8 cellular contexts compared by ENCODE assay signal in the genomic region with DNA sequence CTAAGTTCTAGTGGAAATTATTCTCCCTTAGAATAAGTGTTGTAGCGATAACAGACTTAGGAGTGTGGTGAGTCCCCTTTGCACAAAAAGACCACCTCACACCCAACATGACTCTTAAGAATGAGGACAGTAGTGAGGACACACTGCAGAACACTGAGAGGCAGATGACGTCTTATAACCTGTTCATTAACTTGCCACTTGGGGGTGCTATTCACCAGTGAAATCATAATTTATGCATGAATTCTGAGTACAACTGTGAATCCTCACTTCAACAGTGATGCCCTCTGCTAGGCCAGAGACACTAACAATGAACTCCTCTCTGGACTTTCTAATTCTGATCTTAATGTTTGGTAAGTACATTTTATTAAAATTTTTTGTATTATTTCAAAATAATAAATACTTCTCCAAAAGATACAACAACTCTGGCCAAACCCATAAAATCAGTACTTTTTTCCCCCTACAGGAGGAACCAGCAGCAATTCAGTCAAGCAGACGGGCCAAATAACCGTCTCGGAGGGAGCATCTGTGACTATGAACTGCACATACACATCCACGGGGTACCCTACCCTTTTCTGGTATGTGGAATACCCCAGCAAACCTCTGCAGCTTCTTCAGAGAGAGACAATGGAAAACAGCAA.
DNase-seq lines count a peak whose midpoint lies in the region; ATAC-seq and TF ChIP-seq lines count a peak whose summit lies in the region.

No MANE protein-coding gene starts in this region.

- WGBS in heart right ventricle, 2 donors: 53 to 56% methylated on average over 6 of the region's 6 CpGs

- H3K36me3 ChIP-seq in HCT116 (ENCODE audit: control insufficient read depth in 1 of 2, insufficient read depth in 2 of 2, low read length in 2 of 2) (no peaks in the 10 kb centered on the region), heart right ventricle (no peaks in the 10 kb centered on the region)

- H3K9me2 ChIP-seq in HCT116 (ENCODE audit: insufficient read depth): no peaks in the 10 kb centered on the region

- no peak overlapping the region for H3K27ac Mint-ChIP-seq in activated T-cell treated with anti-CD3 and anti-CD28 coated beads, Interleukin-2, amount 50 U/mL, for 72 hours
- H3K27ac Mint-ChIP-seq in activated CD8-positive, alpha-beta T cell treated with anti-CD3 and anti-CD28 coated beads, Interleukin-2, amount 10 ng/mL, durations not matched to agents 7 days and 5 days: peak overlapping the region; percentile 60

- no peaks in the 10 kb centered on the region for H3K79me2 ChIP-seq in HCT116 (ENCODE audit: insufficient read depth, low read length)

- ATAC-seq in activated T-cell treated with anti-CD3 and anti-CD28 coated beads, Interleukin-2, amount 50 U/mL, for 72 hours (replicated peaks in 1 of 2): peak; percentile 47 to 54
- ATAC-seq in HCT116 (peak; percentile 95), heart right ventricle (peak in 6 of 8 donors; percentile 63 to 76 (median 70)), sciatic nerve (peak; percentile 74), HG02981 (IDR thresholded peaks at IDR 0.05; ENCODE audit: unreplicated experiment) (no peak)
- no peak for ATAC-seq in activated CD8-positive, alpha-beta T cell treated with anti-CD3 and anti-CD28 coated beads, Interleukin-2, amount 10 ng/mL, durations not matched to agents 7 days and 5 days

- intact Hi-C loops in HCT116 (cut with micrococcal nuclease): loop anchor here (2.0 kb wide), 1 partner anchor 158 kb away; no protein-coding TSS in a partner anchor
- intact Hi-C loops in heart right ventricle (cut with DNase I): loop anchor here in 1 of 10 donors (10.0 kb wide), 1 partner anchor 150 kb away; no protein-coding TSS in a partner anchor
- intact Hi-C loops in sciatic nerve (cut with DNase I): no loop called here

- no peak overlapping the region for H3K4me2 ChIP-seq in HCT116 (ENCODE audit: low read length)

- DNase-seq in activated T-cell treated with anti-CD3 and anti-CD28 coated beads, Interleukin-2, amount 50 U/mL, for 72 hours: no peak
- DNase-seq in activated T-cell treated with anti-CD3 and anti-CD28 coated beads, Interleukin-2, amount 50 U/mL, for 1 hour: no peak
- DNase-seq in HCT116 (ENCODE audit: low read depth, low spot score): peak; percentile 60
- DNase-seq in NCI-H2029 (lab: John Stamatoyannopoulos, UW): peak; percentile 13
- DNase-seq in activated CD8-positive, alpha-beta T cell treated with anti-CD3 and anti-CD28 coated beads, Interleukin-2, amount 10 ng/mL, durations not matched to agents 7 days and 5 days: no peak
- peak in 1 of 2 donors; percentile 29 for DNase-seq in heart right ventricle
- DNase-seq in sciatic nerve (ENCODE audit: low spot score): no peak

- H3K4me1 Mint-ChIP-seq in activated T-cell treated with anti-CD3 and anti-CD28 coated beads, Interleukin-2, amount 50 U/mL, for 72 hours (ENCODE audit: low read depth): no peaks in the 10 kb centered on the region
- no peaks in the 10 kb centered on the region for H3K4me1 Mint-ChIP-seq in activated CD8-positive, alpha-beta T cell treated with anti-CD3 and anti-CD28 coated beads, Interleukin-2, amount 10 ng/mL, durations not matched to agents 7 days and 5 days (ENCODE audit: low read depth)

- no peak overlapping the region for H2AFZ ChIP-seq in HCT116 (ENCODE audit: low read depth, low read length, poor library complexity, severe bottlenecking)

- H3K4me3 ChIP-seq in HCT116 (replicated peaks in 1 of 2; ENCODE audit: low read depth in 1 of 2, low read length in 2 of 2) (no peak overlapping the region), heart right ventricle (no peak overlapping the region)

- H3K36me3 Mint-ChIP-seq in activated T-cell treated with anti-CD3 and anti-CD28 coated beads, Interleukin-2, amount 50 U/mL, for 72 hours (ENCODE audit: insufficient read depth in 2 of 2): no peaks in the 10 kb centered on the region
- H3K36me3 Mint-ChIP-seq in activated CD8-positive, alpha-beta T cell treated with anti-CD3 and anti-CD28 coated beads, Interleukin-2, amount 10 ng/mL, durations not matched to agents 7 days and 5 days (ENCODE audit: low read depth): no peaks in the 10 kb centered on the region

- no peak overlapping the region for H3K9ac ChIP-seq in HCT116 (ENCODE audit: low read length)

- no peak overlapping the region for H3K27ac ChIP-seq in HCT116 (ENCODE audit: low read depth, low read length)
- no peak overlapping the region for H3K27ac ChIP-seq in heart right ventricle

- TF ChIP-seq RAD21 in HCT116 (IDR thresholded peaks at IDR 0.05; ENCODE audit: low read depth): peak; percentile 68

- BruUV-seq in HCT116 (replicated peaks; lab: Mats Ljungman, UMichigan): no TSS peak

- peaks cover 52% of the 10 kb centered on the region for H3K27me3 ChIP-seq in HCT116 (ENCODE audit: insufficient read depth, low read length)
- H3K27me3 ChIP-seq in heart right ventricle: peaks cover 0 to 9% (median 0%) of the 10 kb centered on the region in 7 donors

- H3K27me3 Mint-ChIP-seq in activated T-cell treated with anti-CD3 and anti-CD28 coated beads, Interleukin-2, amount 50 U/mL, for 72 hours (ENCODE audit: low read depth): no peaks in the 10 kb centered on the region
- H3K27me3 Mint-ChIP-seq in activated CD8-positive, alpha-beta T cell treated with anti-CD3 and anti-CD28 coated beads, Interleukin-2, amount 10 ng/mL, durations not matched to agents 7 days and 5 days (ENCODE audit: low read depth): no peaks in the 10 kb centered on the region

- H3K4me1 ChIP-seq in HCT116 (ENCODE audit: control insufficient read depth in 1 of 2, insufficient read depth in 2 of 2, low read length in 2 of 2) (no peaks in the 10 kb centered on the region), heart right ventricle (no peaks in the 10 kb centered on the region)

- H3K4me3 Mint-ChIP-seq in activated T-cell treated with anti-CD3 and anti-CD28 coated beads, Interleukin-2, amount 50 U/mL, for 72 hours: peak overlapping the region; percentile 52 to 66
- H3K4me3 Mint-ChIP-seq in activated CD8-positive, alpha-beta T cell treated with anti-CD3 and anti-CD28 coated beads, Interleukin-2, amount 10 ng/mL, durations not matched to agents 7 days and 5 days: no peak overlapping the region

- H3K9me3 Mint-ChIP-seq in activated T-cell treated with anti-CD3 and anti-CD28 coated beads, Interleukin-2, amount 50 U/mL, for 72 hours: no peaks in the 10 kb centered on the region
- no peaks in the 10 kb centered on the region for H3K9me3 Mint-ChIP-seq in activated CD8-positive, alpha-beta T cell treated with anti-CD3 and anti-CD28 coated beads, Interleukin-2, amount 10 ng/mL, durations not matched to agents 7 days and 5 days (ENCODE audit: insufficient read depth)

- CTCF ChIA-PET in HCT116 (lab: Charles Lee): interaction anchor here (1.0 to 2.4 kb wide), 3 partner anchors 60 to 245 kb away, joined by 3 to 19 read pairs (median 6); no protein-coding TSS in a partner anchor
- CTCF ChIA-PET in activated CD8-positive, alpha-beta T cell treated with anti-CD3 and anti-CD28 coated beads, Interleukin-2, amount 10 ng/mL, durations not matched to agents 7 days and 5 days (lab: Charles Lee): no interaction called here

- POLR2A ChIA-PET in HCT116 (lab: Charles Lee): no interaction called here
- POLR2A ChIA-PET in activated CD8-positive, alpha-beta T cell treated with anti-CD3 and anti-CD28 coated beads, Interleukin-2, amount 10 ng/mL, durations not matched to agents 7 days and 5 days (lab: Charles Lee): no interaction called here

- peak; percentile 44 to 82 (median 61); a peak in 5 of 6 replicates for TF ChIP-seq CTCF in HCT116 (IDR thresholded peaks at IDR 0.05 in 2 of 3, conservative IDR thresholded peaks at IDR 0.05 in 1 of 3; ENCODE audit: borderline replicate concordance in 1 of 3, insufficient read depth in 1 of 3, low read depth in 2 of 3, low read length in 2 of 3)
- TF ChIP-seq CTCF in heart right ventricle (IDR thresholded peaks at IDR 0.05): peak; percentile 32 to 82 (median 69)

- TF ChIP-seq POLR2A in HCT116 (IDR thresholded peaks at IDR 0.05; ENCODE audit: borderline replicate concordance, extremely low read depth, insufficient read depth, insufficient read length): no peak

- RAD21 ChIA-PET in HCT116 (lab: Charles Lee; ENCODE audit: low non-redundant PET in 1 of 2, low total read pairs in 2 of 2, uncharacterized antibody in 2 of 2, unreplicated experiment in 2 of 2): no interaction called here

- H4K20me1 ChIP-seq in HCT116 (ENCODE audit: insufficient read depth): no peaks in the 10 kb centered on the region

- H3K9me3 ChIP-seq in HCT116 (ENCODE audit: control insufficient read depth in 1 of 2, insufficient read depth in 1 of 2, low read depth in 1 of 2, low read length in 2 of 2): no peaks in the 10 kb centered on the region
- H3K9me3 ChIP-seq in heart right ventricle: no peaks in the 10 kb centered on the region

TF ChIP-seq in HCT116, 20 proteins besides CTCF, POLR2A, EP300 and RAD21 (continues in another document):
- TF ChIP-seq, protein P1, sequence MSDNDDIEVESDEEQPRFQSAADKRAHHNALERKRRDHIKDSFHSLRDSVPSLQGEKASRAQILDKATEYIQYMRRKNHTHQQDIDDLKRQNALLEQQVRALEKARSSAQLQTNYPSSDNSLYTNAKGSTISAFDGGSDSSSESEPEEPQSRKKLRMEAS (IDR thresholded peaks at IDR 0.05): no peak
- TF ChIP-seq YY1 (IDR thresholded peaks at IDR 0.05; ENCODE audit: extremely low read depth, insufficient replicate concordance, low read depth, low read length) (no peak), ZFX (IDR thresholded peaks at IDR 0.05) (no peak), ELF1 (IDR thresholded peaks at IDR 0.05; ENCODE audit: borderline replicate concordance, low read depth) (no peak), TCF7L2 (IDR thresholded peaks at IDR 0.05; ENCODE audit: borderline replicate concordance, extremely low read depth, insufficient read depth, insufficient read length) (no peak), EZH2 (IDR thresholded peaks at IDR 0.05) (no peak), EGR1 (IDR thresholded peaks at IDR 0.05; ENCODE audit: low read depth) (no peak), CBX3 (IDR thresholded peaks at IDR 0.05; ENCODE audit: low read depth) (no peak), ZNF274 (IDR thresholded peaks at IDR 0.05; ENCODE audit: low read depth, low read length) (no peak), CEBPB (IDR thresholded peaks at IDR 0.05; ENCODE audit: low read depth) (no peak), SRF (IDR thresholded peaks at IDR 0.05; ENCODE audit: low read depth) (no peak)
- TF ChIP-seq, protein P2, sequence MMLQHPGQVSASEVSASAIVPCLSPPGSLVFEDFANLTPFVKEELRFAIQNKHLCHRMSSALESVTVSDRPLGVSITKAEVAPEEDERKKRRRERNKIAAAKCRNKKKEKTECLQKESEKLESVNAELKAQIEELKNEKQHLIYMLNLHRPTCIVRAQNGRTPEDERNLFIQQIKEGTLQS (IDR thresholded peaks at IDR 0.05): no peak

Comparison
In these comparisons a context has a peak if more than half of its experiments do, and no peak if none do; other contexts are left out.
1. ATAC-seq: peak in activated T-cell treated with anti-CD3 and anti-CD28 coated beads, Interleukin-2, amount 50 U/mL, for 72 hours (2 of 2), HCT116 (single experiment), heart right ventricle (6 of 8) and sciatic nerve (single experiment); none in activated CD8-positive, alpha-beta T cell treated with anti-CD3 and anti-CD28 coated beads, Interleukin-2, amount 10 ng/mL, durations not matched to agents 7 days and 5 days (single experiment) and HG02981 (single experiment).
2. DNase-seq: peak in HCT116 (single experiment) and NCI-H2029 (single experiment); none in activated T-cell treated with anti-CD3 and anti-CD28 coated beads, Interleukin-2, amount 50 U/mL, for 72 hours (0 of 2), activated T-cell treated with anti-CD3 and anti-CD28 coated beads, Interleukin-2, amount 50 U/mL, for 1 hour (single experiment), activated CD8-positive, alpha-beta T cell treated with anti-CD3 and anti-CD28 coated beads, Interleukin-2, amount 10 ng/mL, durations not matched to agents 7 days and 5 days (single experiment) and sciatic nerve (single experiment).